Comparison of ENCODE assay signal across 1 cellular context in the genomic region with DNA sequence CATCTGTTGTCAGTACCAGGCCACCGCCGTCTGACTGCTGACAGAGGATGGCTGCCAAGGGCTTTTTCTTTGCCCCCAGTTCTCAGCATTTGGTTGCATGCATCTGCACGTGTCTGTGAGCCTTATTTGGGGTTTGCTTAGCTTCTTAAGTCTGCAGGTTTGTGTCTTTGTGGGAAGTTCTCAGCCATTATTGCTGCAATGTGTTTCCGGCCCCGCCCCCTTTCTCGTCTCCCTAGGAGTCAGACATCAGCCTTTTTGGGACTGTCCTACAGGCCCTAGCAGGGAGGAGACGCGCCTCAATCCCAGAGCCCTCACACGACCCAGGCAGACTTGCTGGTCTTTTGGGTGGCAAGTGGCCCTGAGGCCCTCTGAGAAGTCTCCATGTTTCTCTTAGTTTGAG.
TF ChIP-seq lines count a peak whose summit lies in the region.

No MANE protein-coding gene starts in this region.

TF ChIP-seq in HepG2, 621 proteins besides CTCF, POLR2A, EP300 and RAD21:
- TF ChIP-seq, protein P1, sequence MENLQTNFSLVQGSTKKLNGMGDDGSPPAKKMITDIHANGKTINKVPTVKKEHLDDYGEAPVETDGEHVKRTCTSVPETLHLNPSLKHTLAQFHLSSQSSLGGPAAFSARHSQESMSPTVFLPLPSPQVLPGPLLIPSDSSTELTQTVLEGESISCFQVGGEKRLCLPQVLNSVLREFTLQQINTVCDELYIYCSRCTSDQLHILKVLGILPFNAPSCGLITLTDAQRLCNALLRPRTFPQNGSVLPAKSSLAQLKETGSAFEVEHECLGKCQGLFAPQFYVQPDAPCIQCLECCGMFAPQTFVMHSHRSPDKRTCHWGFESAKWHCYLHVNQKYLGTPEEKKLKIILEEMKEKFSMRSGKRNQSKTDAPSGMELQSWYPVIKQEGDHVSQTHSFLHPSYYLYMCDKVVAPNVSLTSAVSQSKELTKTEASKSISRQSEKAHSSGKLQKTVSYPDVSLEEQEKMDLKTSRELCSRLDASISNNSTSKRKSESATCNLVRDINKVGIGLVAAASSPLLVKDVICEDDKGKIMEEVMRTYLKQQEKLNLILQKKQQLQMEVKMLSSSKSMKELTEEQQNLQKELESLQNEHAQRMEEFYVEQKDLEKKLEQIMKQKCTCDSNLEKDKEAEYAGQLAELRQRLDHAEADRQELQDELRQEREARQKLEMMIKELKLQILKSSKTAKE (CRISPR knock-in tag; IDR thresholded peaks at IDR 0.05; ENCODE audit: borderline replicate concordance) = no peak
- no peak for TF ChIP-seq ZNF615 (CRISPR knock-in tag; IDR thresholded peaks at IDR 0.05; ENCODE audit: borderline replicate concordance)
- TF ChIP-seq FOXO1 (CRISPR knock-in tag; IDR thresholded peaks at IDR 0.05) = no peak
- TF ChIP-seq, protein P2, sequence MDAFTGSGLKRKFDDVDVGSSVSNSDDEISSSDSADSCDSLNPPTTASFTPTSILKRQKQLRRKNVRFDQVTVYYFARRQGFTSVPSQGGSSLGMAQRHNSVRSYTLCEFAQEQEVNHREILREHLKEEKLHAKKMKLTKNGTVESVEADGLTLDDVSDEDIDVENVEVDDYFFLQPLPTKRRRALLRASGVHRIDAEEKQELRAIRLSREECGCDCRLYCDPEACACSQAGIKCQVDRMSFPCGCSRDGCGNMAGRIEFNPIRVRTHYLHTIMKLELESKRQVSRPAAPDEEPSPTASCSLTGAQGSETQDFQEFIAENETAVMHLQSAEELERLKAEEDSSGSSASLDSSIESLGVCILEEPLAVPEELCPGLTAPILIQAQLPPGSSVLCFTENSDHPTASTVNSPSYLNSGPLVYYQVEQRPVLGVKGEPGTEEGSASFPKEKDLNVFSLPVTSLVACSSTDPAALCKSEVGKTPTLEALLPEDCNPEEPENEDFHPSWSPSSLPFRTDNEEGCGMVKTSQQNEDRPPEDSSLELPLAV (CRISPR knock-in tag; conservative IDR thresholded peaks at IDR 0.05; ENCODE audit: low read depth) = no peak
- no peak for TF ChIP-seq ZNF33B (CRISPR knock-in tag; IDR thresholded peaks at IDR 0.05)
- no peak for TF ChIP-seq ZNF263 (CRISPR knock-in tag; IDR thresholded peaks at IDR 0.05)
- TF ChIP-seq JARID2 (CRISPR knock-in tag; IDR thresholded peaks at IDR 0.05; ENCODE audit: insufficient replicate concordance) = no peak
- no peak for TF ChIP-seq CREM (IDR thresholded peaks at IDR 0.05)
- TF ChIP-seq CREM (CRISPR knock-in tag; IDR thresholded peaks at IDR 0.05) = no peak
- TF ChIP-seq, protein P3, sequence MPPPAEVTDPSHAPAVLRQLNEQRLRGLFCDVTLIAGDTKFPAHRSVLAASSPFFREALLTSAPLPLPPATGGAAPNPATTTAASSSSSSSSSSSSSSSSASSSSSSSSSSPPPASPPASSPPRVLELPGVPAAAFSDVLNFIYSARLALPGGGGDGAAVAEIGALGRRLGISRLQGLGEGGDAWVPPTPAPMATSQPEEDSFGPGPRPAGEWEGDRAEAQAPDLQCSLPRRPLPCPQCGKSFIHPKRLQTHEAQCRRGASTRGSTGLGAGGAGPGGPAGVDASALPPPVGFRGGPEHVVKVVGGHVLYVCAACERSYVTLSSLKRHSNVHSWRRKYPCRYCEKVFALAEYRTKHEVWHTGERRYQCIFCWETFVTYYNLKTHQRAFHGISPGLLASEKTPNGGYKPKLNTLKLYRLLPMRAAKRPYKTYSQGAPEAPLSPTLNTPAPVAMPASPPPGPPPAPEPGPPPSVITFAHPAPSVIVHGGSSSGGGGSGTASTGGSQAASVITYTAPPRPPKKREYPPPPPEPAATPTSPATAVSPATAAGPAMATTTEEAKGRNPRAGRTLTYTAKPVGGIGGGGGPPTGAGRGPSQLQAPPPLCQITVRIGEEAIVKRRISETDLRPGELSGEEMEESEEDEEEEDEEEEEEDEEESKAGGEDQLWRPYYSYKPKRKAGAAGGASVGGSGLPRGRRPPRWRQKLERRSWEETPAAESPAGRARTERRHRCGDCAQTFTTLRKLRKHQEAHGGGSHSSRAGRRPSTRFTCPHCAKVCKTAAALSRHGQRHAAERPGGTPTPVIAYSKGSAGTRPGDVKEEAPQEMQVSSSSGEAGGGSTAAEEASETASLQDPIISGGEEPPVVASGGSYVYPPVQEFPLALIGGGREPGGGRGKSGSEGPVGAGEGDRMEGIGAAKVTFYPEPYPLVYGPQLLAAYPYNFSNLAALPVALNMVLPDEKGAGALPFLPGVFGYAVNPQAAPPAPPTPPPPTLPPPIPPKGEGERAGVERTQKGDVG (CRISPR knock-in tag; IDR thresholded peaks at IDR 0.05; ENCODE audit: borderline replicate concordance) = no peak
- no peak for TF ChIP-seq HDAC2 (CRISPR knock-in tag; IDR thresholded peaks at IDR 0.05)
- TF ChIP-seq, protein P4, sequence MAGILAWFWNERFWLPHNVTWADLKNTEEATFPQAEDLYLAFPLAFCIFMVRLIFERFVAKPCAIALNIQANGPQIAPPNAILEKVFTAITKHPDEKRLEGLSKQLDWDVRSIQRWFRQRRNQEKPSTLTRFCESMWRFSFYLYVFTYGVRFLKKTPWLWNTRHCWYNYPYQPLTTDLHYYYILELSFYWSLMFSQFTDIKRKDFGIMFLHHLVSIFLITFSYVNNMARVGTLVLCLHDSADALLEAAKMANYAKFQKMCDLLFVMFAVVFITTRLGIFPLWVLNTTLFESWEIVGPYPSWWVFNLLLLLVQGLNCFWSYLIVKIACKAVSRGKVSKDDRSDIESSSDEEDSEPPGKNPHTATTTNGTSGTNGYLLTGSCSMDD (CRISPR knock-in tag; IDR thresholded peaks at IDR 0.05) = no peak
